Comparison of ENCODE assay signal across 16 cellular contexts in the genomic region with DNA sequence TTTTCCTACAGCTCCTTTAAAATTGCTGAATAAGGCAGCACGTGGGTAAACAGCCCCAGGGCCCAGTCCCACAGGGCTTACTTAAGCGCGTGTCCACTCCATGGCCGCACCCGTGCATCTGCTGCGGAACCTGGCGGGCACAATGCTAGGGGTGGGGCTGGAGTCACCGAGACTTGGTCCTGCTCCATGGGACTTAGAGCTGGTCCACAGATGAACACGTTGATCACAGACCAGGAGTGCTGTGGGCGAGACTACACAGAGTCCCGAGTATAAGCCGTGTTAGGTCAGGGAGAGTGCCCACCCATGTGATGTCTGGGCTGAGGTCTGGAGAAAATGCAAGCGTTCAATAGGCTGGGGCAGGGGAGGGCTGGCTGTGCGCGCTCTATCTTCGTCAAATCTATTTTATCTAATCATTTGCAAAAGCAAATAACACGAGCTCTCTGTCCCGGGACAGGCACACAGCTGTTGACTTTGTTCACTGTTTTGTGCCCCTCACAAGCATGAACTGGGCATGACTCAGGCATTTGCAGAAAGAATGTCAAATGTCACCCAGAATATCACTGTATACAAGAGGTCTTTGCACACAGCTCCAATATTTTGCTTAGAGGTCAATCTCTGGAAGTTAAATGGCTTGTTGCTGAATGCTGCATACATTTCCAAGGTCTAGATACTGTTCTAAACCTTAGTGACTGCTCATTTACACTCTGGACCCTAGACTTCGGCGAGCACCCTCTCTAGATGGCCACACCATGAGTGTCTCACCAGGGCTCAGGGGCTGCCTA.
A peak's percentile ranks its signal among the peaks of the same experiment; 100 is the strongest.
DNase-seq lines count a peak whose midpoint lies in the region; ATAC-seq, FAIRE-seq and TF ChIP-seq lines count a peak whose summit lies in the region.
"Had no signal": no experiment of that assay in that cellular context is flagged by ENCODE, and none has a peak within 500 bp of the region (broad histone marks: within the 10 kb centered on the region; RNA-seq: fewer than 3 reads in every experiment).

No MANE protein-coding gene starts in this region.

- peaks cover 2% of the 10 kb centered on the region; the same call in 1 of the 2 replicates for H4K20me1 ChIP-seq in K562 (replicated peaks; ENCODE audit: control insufficient read depth, insufficient read depth, low read length)

- no peak for DNase-seq in stimulated activated naive CD8-positive, alpha-beta T cell treated with anti-CD3 and anti-CD28 coated beads, Interleukin-15, Interleukin-2, amounts not matched to agents 100 U/mL and 50 U/mL, for 24 hours
- DNase-seq in K562 (ENCODE audit: extremely low read depth in 1 of 4, low spot score in 3 of 4) (no peak), mucosa of gallbladder (ENCODE audit: low spot score) (peak; percentile 52), NCI-H1105 (lab: John Stamatoyannopoulos, UW) (no peak), H7 (no peak), ascending aorta (ENCODE audit: low spot score in 2 of 2) (no peak)
- DNase-seq: activated CD4-positive, alpha-beta memory T cell treated with anti-CD3 and anti-CD28 coated beads for 36 hours; dorsolateral prefrontal cortex; NCI-H1105 treated with DMSO at 0.1 percent for 48 hours had no signal

- no peaks in the 10 kb centered on the region for H3K4me1 Mint-ChIP-seq in stimulated activated naive CD8-positive, alpha-beta T cell treated with anti-CD3 and anti-CD28 coated beads, Interleukin-15, Interleukin-2, amounts not matched to agents 100 ng/mL and 50 ng/mL, for 24 hours (ENCODE audit: low read depth)

- no peak for TF ChIP-seq RAD21 in K562 (CRISPR knock-in tag; conservative IDR thresholded peaks at IDR 0.05 in 1 of 2, IDR thresholded peaks at IDR 0.05 in 1 of 2)

- H3K9me3 Mint-ChIP-seq in stimulated activated naive CD8-positive, alpha-beta T cell treated with anti-CD3 and anti-CD28 coated beads, Interleukin-15, Interleukin-2, amounts not matched to agents 100 ng/mL and 50 ng/mL, for 24 hours, result no peaks in the 10 kb centered on the region
- H3K9me3 Mint-ChIP-seq: activated T-helper 2 cell treated with anti-CD3 and anti-CD28 coated beads, Interferon-gamma antibody, Interleukin-2, Interleukin-4, amounts not matched to agents 10 μg/mL and 5 μg/mL and 100 μg/mL, durations not matched to agents 14 hours and 24 hours and 36 hours had no signal

- FAIRE-seq in K562 (lab: Jason Lieb, UNC), result no peak

- H3K4me3 ChIP-seq in K562, result no peak overlapping the region
- H3K4me3 ChIP-seq in urinary bladder (ENCODE audit: low read depth, low read length), result no peak overlapping the region
- no peak overlapping the region for H3K4me3 ChIP-seq in H7 (ENCODE audit: insufficient read depth, low read depth, low read length)
- H3K4me3 ChIP-seq in ascending aorta, result no peak overlapping the region
- H3K4me3 ChIP-seq: dorsolateral prefrontal cortex, lung, neural progenitor cell, thoracic aorta had no signal

- peaks cover 26 to 60% of the 10 kb centered on the region in 2 experiments; a peak in 4 of 5 replicates for H3K27me3 ChIP-seq in K562 (ENCODE audit: control insufficient read depth in 2 of 2, insufficient read depth in 2 of 2, low read length in 2 of 2)
- no peaks in the 10 kb centered on the region for H3K27me3 ChIP-seq in H7 (ENCODE audit: control insufficient read depth, insufficient read depth, low read length)
- no peaks in the 10 kb centered on the region for H3K27me3 ChIP-seq in ascending aorta
- H3K27me3 ChIP-seq: dorsolateral prefrontal cortex, neural progenitor cell had no signal

- H3K27ac ChIP-seq in K562 (ENCODE audit: extremely low read depth, low read depth, low read length) (no peak overlapping the region), urinary bladder (ENCODE audit: low read depth) (peak overlapping the region; percentile 55), ascending aorta (no peak overlapping the region)
- H3K27ac ChIP-seq: dorsolateral prefrontal cortex, neural progenitor cell, thoracic aorta had no signal

- in situ Hi-C loops in K562 (cut with MboI), result no loop called here

- no peaks in the 10 kb centered on the region; a peak in 1 of 5 replicates for H3K4me1 ChIP-seq in K562 (replicated peaks in 1 of 2; ENCODE audit: control insufficient read depth in 2 of 2, insufficient read depth in 2 of 2, low read length in 2 of 2)
- H3K4me1 ChIP-seq in urinary bladder (ENCODE audit: insufficient read depth), result no peaks in the 10 kb centered on the region
- no peaks in the 10 kb centered on the region for H3K4me1 ChIP-seq in ascending aorta
- H3K4me1 ChIP-seq: neural progenitor cell had no signal

- H3K4me3 Mint-ChIP-seq in stimulated activated naive CD8-positive, alpha-beta T cell treated with anti-CD3 and anti-CD28 coated beads, Interleukin-15, Interleukin-2, amounts not matched to agents 100 ng/mL and 50 ng/mL, for 24 hours, result no peak overlapping the region
- H3K4me3 Mint-ChIP-seq: activated CD4-positive, alpha-beta memory T cell treated with anti-CD3 and anti-CD28 coated beads for 36 hours; neural progenitor cell had no signal

- H2AFZ ChIP-seq in K562 (ENCODE audit: low read depth, low read length), result no peak overlapping the region
- H2AFZ ChIP-seq: neural progenitor cell had no signal

- POLR2A ChIA-PET in K562 (lab: Yijun Ruan, JAX), result interaction anchor here (0.6 to 1.5 kb wide), 3 partner anchors 15 to 20 kb away, joined by 3 to 6 read pairs (median 3); no protein-coding TSS in a partner anchor

- no peak overlapping the region for H3K9ac ChIP-seq in K562 (ENCODE audit: insufficient read depth in 1 of 2, low read depth in 2 of 2, low read length in 2 of 2)
- H3K9ac ChIP-seq: neural progenitor cell had no signal

- CTCF ChIA-PET in K562 (lab: Yijun Ruan, JAX; ENCODE audit: low intra/inter-chr PET ratio), result no interaction called here

- no peaks in the 10 kb centered on the region for H3K9me1 ChIP-seq in K562 (ENCODE audit: control insufficient read depth, insufficient read depth, low read length)

- no peak for TF ChIP-seq POLR2A in K562 (conservative IDR thresholded peaks at IDR 0.05)

- TF ChIP-seq CTCF in K562 (IDR thresholded peaks at IDR 0.05 in 2 of 3, conservative IDR thresholded peaks at IDR 0.05 in 1 of 3; ENCODE audit: insufficient read depth in 2 of 3, low read depth in 1 of 3, low read length in 3 of 3) (no peak), ascending aorta (IDR thresholded peaks at IDR 0.05) (no peak)

- no peaks in the 10 kb centered on the region for H3K79me2 ChIP-seq in K562 (ENCODE audit: control insufficient read depth, insufficient read depth, low read length)

- no peak for TF ChIP-seq EP300 in K562 (IDR thresholded peaks at IDR 0.05; ENCODE audit: low read length)

- intact Hi-C loops in K562 (cut with micrococcal nuclease) (no loop called here), ascending aorta (cut with DNase I) (no loop called here)

- 2% methylated on average over 20 of the region's 20 CpGs for WGBS in K562 (ENCODE audit: insufficient coverage, low coverage, missing lambda C conversion rate)
- 72% methylated on average over 20 of the region's 20 CpGs for WGBS in urinary bladder

- peak overlapping the region; percentile 32 for H3K27ac Mint-ChIP-seq in stimulated activated naive CD8-positive, alpha-beta T cell treated with anti-CD3 and anti-CD28 coated beads, Interleukin-15, Interleukin-2, amounts not matched to agents 100 ng/mL and 50 ng/mL, for 24 hours
- H3K27ac Mint-ChIP-seq: activated CD4-positive, alpha-beta memory T cell treated with anti-CD3 and anti-CD28 coated beads for 36 hours; activated T-helper 2 cell treated with anti-CD3 and anti-CD28 coated beads, Interferon-gamma antibody, Interleukin-2, Interleukin-4, amounts not matched to agents 10 μg/mL and 5 μg/mL and 100 μg/mL, durations not matched to agents 14 hours and 24 hours and 36 hours; neural progenitor cell had no signal

- H3K36me3 Mint-ChIP-seq in stimulated activated naive CD8-positive, alpha-beta T cell treated with anti-CD3 and anti-CD28 coated beads, Interleukin-15, Interleukin-2, amounts not matched to agents 100 ng/mL and 50 ng/mL, for 24 hours (ENCODE audit: low read depth), result no peaks in the 10 kb centered on the region
- H3K36me3 Mint-ChIP-seq: activated CD4-positive, alpha-beta memory T cell treated with anti-CD3 and anti-CD28 coated beads for 36 hours; neural progenitor cell had no signal

- H3K9me3 ChIP-seq in K562 (replicated peaks; ENCODE audit: control insufficient read depth, insufficient read depth, low read depth, low read length) (no peaks in the 10 kb centered on the region; the same call in 1 of the 2 replicates), ascending aorta (peaks cover 0 to 2% of the 10 kb centered on the region in 2 donors)
- H3K9me3 ChIP-seq: thoracic aorta had no signal

- ATAC-seq in stimulated activated naive CD8-positive, alpha-beta T cell treated with anti-CD3 and anti-CD28 coated beads, Interleukin-15, Interleukin-2, amounts not matched to agents 100 U/mL and 50 U/mL, for 24 hours, result no peak
- peak; percentile 32; the same call in 1 of the 3 replicates for ATAC-seq in K562
- ATAC-seq: SK-N-SH treated with all-trans-retinoic acid at 6 μM for 48 hours had no signal

- no peaks in the 10 kb centered on the region for H3K27me3 Mint-ChIP-seq in stimulated activated naive CD8-positive, alpha-beta T cell treated with anti-CD3 and anti-CD28 coated beads, Interleukin-15, Interleukin-2, amounts not matched to agents 100 ng/mL and 50 ng/mL, for 24 hours
- H3K27me3 Mint-ChIP-seq: activated CD4-positive, alpha-beta memory T cell treated with anti-CD3 and anti-CD28 coated beads for 36 hours had no signal

- no peaks in the 10 kb centered on the region for H3K36me3 ChIP-seq in K562 (ENCODE audit: control insufficient read depth, insufficient read depth, low read length)
- H3K36me3 ChIP-seq in urinary bladder (ENCODE audit: insufficient read depth), result no peaks in the 10 kb centered on the region
- no peaks in the 10 kb centered on the region for H3K36me3 ChIP-seq in H7 (replicated peaks; ENCODE audit: control insufficient read depth, insufficient read depth, low read length)
- no peaks in the 10 kb centered on the region for H3K36me3 ChIP-seq in ascending aorta
- H3K36me3 ChIP-seq: neural progenitor cell, thoracic aorta had no signal

- BruUV-seq in K562 (replicated peaks; lab: Mats Ljungman, UMichigan), result no TSS peak

- H3K4me2 ChIP-seq in K562 (ENCODE audit: insufficient read depth, low read length), result no peak overlapping the region
- H3K4me2 ChIP-seq: neural progenitor cell had no signal

TF ChIP-seq in K562, 482 proteins besides CTCF, POLR2A, EP300 and RAD21:
- TF ChIP-seq C11orf30 (IDR thresholded peaks at IDR 0.05; ENCODE audit: low read depth), result 0 out of 2 replicates have a peak, but pooled peaks have one; percentile 8
- no peak for TF ChIP-seq SRSF7 (optimal IDR thresholded peaks at IDR 0.05; ENCODE audit: low read depth, low read length)
